In the genomic region with DNA sequence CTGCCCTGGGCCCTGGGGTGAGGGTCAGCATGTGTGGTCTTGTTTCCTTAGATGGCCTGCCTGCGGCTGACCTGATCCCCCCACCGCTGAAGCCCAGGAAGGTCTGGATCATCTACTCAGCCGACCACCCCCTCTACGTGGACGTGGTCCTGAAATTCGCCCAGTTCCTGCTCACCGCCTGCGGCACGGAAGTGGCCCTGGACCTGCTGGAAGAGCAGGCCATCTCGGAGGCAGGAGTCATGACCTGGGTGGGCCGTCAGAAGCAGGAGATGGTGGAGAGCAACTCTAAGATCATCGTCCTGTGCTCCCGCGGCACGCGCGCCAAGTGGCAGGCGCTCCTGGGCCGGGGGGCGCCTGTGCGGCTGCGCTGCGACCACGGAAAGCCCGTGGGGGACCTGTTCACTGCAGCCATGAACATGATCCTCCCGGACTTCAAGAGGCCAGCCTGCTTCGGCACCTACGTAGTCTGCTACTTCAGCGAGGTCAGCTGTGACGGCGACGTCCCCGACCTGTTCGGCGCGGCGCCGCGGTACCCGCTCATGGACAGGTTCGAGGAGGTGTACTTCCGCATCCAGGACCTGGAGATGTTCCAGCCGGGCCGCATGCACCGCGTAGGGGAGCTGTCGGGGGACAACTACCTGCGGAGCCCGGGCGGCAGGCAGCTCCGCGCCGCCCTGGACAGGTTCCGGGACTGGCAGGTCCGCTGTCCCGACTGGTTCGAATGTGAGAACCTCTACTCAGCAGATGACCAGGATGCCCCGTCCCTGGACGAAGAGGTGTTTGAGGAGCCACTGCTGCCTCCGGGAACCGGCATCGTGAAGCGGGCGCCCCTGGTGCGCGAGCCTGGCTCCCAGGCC, we compare ENCODE assay signal across 20 cellular contexts. TPM values are rescaled to one million over a fixed set of nuclear protein-coding genes. Genes with fewer than 3 reads are reported as not detected.
DNase-seq lines count a peak whose midpoint lies in the region; ATAC-seq and TF ChIP-seq lines count a peak whose summit lies in the region.
"Had no signal": no experiment of that assay in that cellular context is flagged by ENCODE, and none has a peak within 500 bp of the region (broad histone marks: within the 10 kb centered on the region; RNA-seq: fewer than 3 reads in every experiment).

No MANE protein-coding gene starts in this region.

- TF ChIP-seq CTCF in natural killer cell (IDR thresholded peaks at IDR 0.05), result no peak
- no peak for TF ChIP-seq CTCF in osteoblast (IDR thresholded peaks at IDR 0.05; ENCODE audit: extremely low read depth, low read depth, low read length)

- H3K4me3 Mint-ChIP-seq in natural killer cell treated with Interleukin-12 subunit alpha and Interleukin-12 subunit beta and Interleukin-15 and Interleukin-18, amount 100 ng/mL, for 72 hours, result no peak overlapping the region
- no peak overlapping the region for H3K4me3 Mint-ChIP-seq in natural killer cell
- H3K4me3 Mint-ChIP-seq in dendritic cell treated with granulocyte-macrophage colony-stimulating factor and Interleukin-4, amounts not matched to agents 40 ng/mL and 50 ng/mL, for 4 days, result no peak overlapping the region

- no peaks in the 10 kb centered on the region for H3K9me3 ChIP-seq in osteoblast (ENCODE audit: low read depth, low read length)
- H3K9me3 ChIP-seq: Peyer's patch, SJCRH30 had no signal

- H3K27me3 Mint-ChIP-seq in natural killer cell treated with Interleukin-12 subunit alpha and Interleukin-12 subunit beta and Interleukin-15 and Interleukin-18, amount 100 ng/mL, for 72 hours, result no peaks in the 10 kb centered on the region
- no peaks in the 10 kb centered on the region for H3K27me3 Mint-ChIP-seq in natural killer cell (ENCODE audit: low read depth in 2 of 2)
- no peaks in the 10 kb centered on the region for H3K27me3 Mint-ChIP-seq in dendritic cell treated with granulocyte-macrophage colony-stimulating factor and Interleukin-4, amounts not matched to agents 40 ng/mL and 50 ng/mL, for 4 days
- H3K27me3 Mint-ChIP-seq: IgD-negative memory B cell had no signal

- no peak for ATAC-seq in natural killer cell treated with Interleukin-12 subunit alpha and Interleukin-12 subunit beta and Interleukin-15 and Interleukin-18, amount 100 ng/mL, for 72 hours
- ATAC-seq in natural killer cell (no peak), GM21737 (IDR thresholded peaks at IDR 0.05; ENCODE audit: unreplicated experiment) (no peak)
- ATAC-seq: HCT116 had no signal

- intact Hi-C loops in natural killer cell (cut with micrococcal nuclease), result no loop called here
- intact Hi-C loops in dendritic cell treated with granulocyte-macrophage colony-stimulating factor and Interleukin-4, amounts not matched to agents 40 ng/mL and 50 ng/mL, for 4 days (cut with micrococcal nuclease), result no loop called here

- H3K4me1 ChIP-seq in osteoblast (ENCODE audit: insufficient read depth, low read length), result no peaks in the 10 kb centered on the region
- H3K4me1 ChIP-seq: Peyer's patch, SJCRH30 had no signal

- H3K36me3 ChIP-seq in osteoblast (ENCODE audit: insufficient read depth, low read length), result peaks cover 2% of the 10 kb centered on the region
- H3K36me3 ChIP-seq: SJCRH30 had no signal

- H4K20me1 ChIP-seq in osteoblast (ENCODE audit: insufficient read depth, low read length), result peaks cover 4% of the 10 kb centered on the region

- H3K4me1 Mint-ChIP-seq in natural killer cell treated with Interleukin-12 subunit alpha and Interleukin-12 subunit beta and Interleukin-15 and Interleukin-18, amount 100 ng/mL, for 72 hours (ENCODE audit: low read depth in 2 of 2), result peaks cover 11 to 12% of the 10 kb centered on the region in 2 donors
- H3K4me1 Mint-ChIP-seq in natural killer cell, result peaks cover 0 to 28% of the 10 kb centered on the region in 2 donors
- H3K4me1 Mint-ChIP-seq in dendritic cell treated with granulocyte-macrophage colony-stimulating factor and Interleukin-4, amounts not matched to agents 40 ng/mL and 50 ng/mL, for 4 days (ENCODE audit: low read depth), result peaks cover 89% of the 10 kb centered on the region

- no peak overlapping the region for H2AFZ ChIP-seq in osteoblast (ENCODE audit: low read length)

- H3K4me3 ChIP-seq in osteoblast (ENCODE audit: insufficient read depth, low read length), result no peak overlapping the region
- H3K4me3 ChIP-seq: Peyer's patch, SJCRH30 had no signal

- H3K9me3 Mint-ChIP-seq in natural killer cell treated with Interleukin-12 subunit alpha and Interleukin-12 subunit beta and Interleukin-15 and Interleukin-18, amount 100 ng/mL, for 72 hours, result no peaks in the 10 kb centered on the region
- no peaks in the 10 kb centered on the region for H3K9me3 Mint-ChIP-seq in natural killer cell
- no peaks in the 10 kb centered on the region for H3K9me3 Mint-ChIP-seq in dendritic cell treated with granulocyte-macrophage colony-stimulating factor and Interleukin-4, amounts not matched to agents 40 ng/mL and 50 ng/mL, for 4 days
- H3K9me3 Mint-ChIP-seq: IgD-negative memory B cell had no signal

- H3K27me3 ChIP-seq in osteoblast (ENCODE audit: insufficient read depth, low read length), result no peaks in the 10 kb centered on the region
- H3K27me3 ChIP-seq: Peyer's patch, SJCRH30 had no signal

- no peaks in the 10 kb centered on the region for H3K79me2 ChIP-seq in osteoblast (ENCODE audit: insufficient read depth, low read length)

- H3K4me2 ChIP-seq in osteoblast (ENCODE audit: insufficient read depth, low read length), result no peak overlapping the region

- peak; percentile 57 for DNase-seq in natural killer cell treated with Interleukin-12 subunit alpha and Interleukin-12 subunit beta and Interleukin-15 and Interleukin-18, amount 100 ng/mL, for 72 hours (ENCODE audit: low spot score)
- DNase-seq in natural killer cell (no peak), osteoblast (ENCODE audit: insufficient read length, low spot score, missing footprints) (peak; percentile 47), NCI-H146 treated with DMSO at 0.1 percent for 48 hours (lab: John Stamatoyannopoulos, UW; ENCODE audit: unreplicated experiment) (no peak), midbrain (lab: John Stamatoyannopoulos, UW) (no peak)
- DNase-seq in stimulated activated naive CD4-positive, alpha-beta T cell treated with Interleukin-2 at 50 U/mL for 16 hours (lab: John Stamatoyannopoulos, UW), result no peak
- DNase-seq: AML-193, DMS79, GOT3, NCI-H1694 treated with DMSO at 0.1 percent for 48 hours, NCI-H2081 treated with DMSO at 0.1 percent for 48 hours, NCI-H446, NCI-H526, SJCRH30 had no signal

- H3K27ac ChIP-seq in osteoblast (ENCODE audit: low read depth, low read length), result no peak overlapping the region
- H3K27ac ChIP-seq: C4-2B, SJCRH30 had no signal

- H3K27ac Mint-ChIP-seq in natural killer cell treated with Interleukin-12 subunit alpha and Interleukin-12 subunit beta and Interleukin-15 and Interleukin-18, amount 100 ng/mL, for 72 hours, result no peak overlapping the region
- no peak overlapping the region for H3K27ac Mint-ChIP-seq in natural killer cell
- H3K27ac Mint-ChIP-seq in dendritic cell treated with granulocyte-macrophage colony-stimulating factor and Interleukin-4, amounts not matched to agents 40 ng/mL and 50 ng/mL, for 4 days, result peak overlapping the region; percentile 91
- H3K27ac Mint-ChIP-seq: IgD-negative memory B cell had no signal

- no peaks in the 10 kb centered on the region for H3K36me3 Mint-ChIP-seq in natural killer cell treated with Interleukin-12 subunit alpha and Interleukin-12 subunit beta and Interleukin-15 and Interleukin-18, amount 100 ng/mL, for 72 hours
- H3K36me3 Mint-ChIP-seq in natural killer cell, result no peaks in the 10 kb centered on the region
- H3K36me3 Mint-ChIP-seq in dendritic cell treated with granulocyte-macrophage colony-stimulating factor and Interleukin-4, amounts not matched to agents 40 ng/mL and 50 ng/mL, for 4 days (ENCODE audit: low read depth), result peaks cover 94% of the 10 kb centered on the region

RNA-seq across cellular contexts. Expression of gene TMEM121B, which starts 12.7 kb away (rescaled TPM):
- total RNA-seq in natural killer cell treated with Interleukin-12 subunit alpha and Interleukin-12 subunit beta and Interleukin-15 and Interleukin-18, amount 100 ng/mL, for 72 hours, result under 1 TPM; 0.14 to 0.31 TPM
- total RNA-seq in natural killer cell (under 1 TPM in 2 of 3 donors, not detected in 1; 0.18 to 0.35 TPM), osteoblast (under 0.01 TPM in 1 of 2 replicates, not detected in the other)

RNA-seq across cellular contexts. Expression of gene IL17RA, which starts 23.7 kb away (rescaled TPM):
- 10 to 100 TPM; 26.5 to 70.5 TPM for total RNA-seq in natural killer cell treated with Interleukin-12 subunit alpha and Interleukin-12 subunit beta and Interleukin-15 and Interleukin-18, amount 100 ng/mL, for 72 hours
- total RNA-seq in natural killer cell (10 to 100 TPM; 22.1 to 42.6 (median 28.7) TPM), osteoblast (6.2 TPM in 2 replicates)

RNA-seq across cellular contexts. Expression of gene HDHD5, which starts 50.6 kb away (rescaled TPM):
- 10 to 100 TPM; 29.6 to 32.7 TPM for total RNA-seq in natural killer cell treated with Interleukin-12 subunit alpha and Interleukin-12 subunit beta and Interleukin-15 and Interleukin-18, amount 100 ng/mL, for 72 hours
- total RNA-seq in natural killer cell (10 to 100 TPM; 12.0 to 16.5 (median 13.5) TPM), osteoblast (25.6 and 31.8 TPM in 2 replicates)

Comparison
In these comparisons a context has a peak if more than half of its experiments do, and no peak if none do; other contexts are left out.
1. DNase-seq: peak in natural killer cell treated with Interleukin-12 subunit alpha and Interleukin-12 subunit beta and Interleukin-15 and Interleukin-18, amount 100 ng/mL, for 72 hours (single experiment) and osteoblast (single experiment); none in natural killer cell (single experiment), stimulated activated naive CD4-positive, alpha-beta T cell treated with Interleukin-2 at 50 U/mL for 16 hours (single experiment), NCI-H146 treated with DMSO at 0.1 percent for 48 hours (single experiment) and midbrain (single experiment).